ENCODE assay signal across 14 cellular contexts in the genomic region with DNA sequence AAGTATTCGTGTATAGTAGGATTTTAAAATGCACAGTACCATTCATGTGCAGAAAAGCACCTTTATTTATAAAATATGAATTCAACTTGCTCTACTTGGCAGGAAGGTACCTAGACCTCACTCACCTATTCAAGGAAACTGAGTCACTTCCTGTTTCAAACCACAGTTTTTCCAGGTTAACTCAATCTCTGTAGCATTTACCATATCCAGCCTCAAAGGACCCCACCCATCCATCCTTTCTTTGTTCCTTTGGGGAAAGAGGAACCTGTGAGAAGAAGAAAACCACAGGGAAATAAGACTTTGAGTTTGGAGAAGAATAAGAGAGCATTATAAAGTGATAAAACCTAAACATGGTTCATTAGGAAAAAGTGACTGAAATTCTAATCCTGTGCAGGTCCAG.
"Had no signal": no experiment of that assay in that cellular context is flagged by ENCODE, and none has a peak within 500 bp of the region (broad histone marks: within the 10 kb centered on the region; RNA-seq: fewer than 3 reads in every experiment).

No MANE protein-coding gene starts in this region.

- H3K36me3 ChIP-seq: gastrocnemius medialis, heart right ventricle, stomach had no signal

- H3K4me3 Mint-ChIP-seq: memory B cell, natural killer cell had no signal

- H3K4me3 ChIP-seq: gastrocnemius medialis, heart right ventricle, psoas muscle, stomach, testis had no signal

- H3K9me3 ChIP-seq: gastrocnemius medialis, heart right ventricle, psoas muscle, stomach, testis had no signal

- DNase-seq: activated CD4-positive, alpha-beta T cell treated with anti-CD3 and anti-CD28 coated beads for 1 hour; activated CD4-positive, alpha-beta T cell treated with anti-CD3 and anti-CD28 coated beads, Interleukin-2, amount 50 U/mL, for 4 hours; activated naive CD4-positive, alpha-beta T cell treated with anti-CD3 and anti-CD28 coated beads, Interleukin-2, amount 50 U/mL, for 16 hours; effector memory CD4-positive, alpha-beta T cell; heart right ventricle; natural killer cell; psoas muscle; stimulated activated CD4-positive, alpha-beta T cell treated with anti-CD3 and anti-CD28 coated beads, Interleukin-1b, Interleukin-23, amount 100 ng/mL, for 48 hours; stomach; testis had no signal

- ATAC-seq: natural killer cell had no signal

- H3K36me3 Mint-ChIP-seq: memory B cell, natural killer cell had no signal

- H3K27ac Mint-ChIP-seq: activated T-helper 2 cell treated with anti-CD3 and anti-CD28 coated beads, Interferon-gamma antibody, Interleukin-2, Interleukin-4, amounts not matched to agents 10 μg/mL and 5 μg/mL and 100 μg/mL, durations not matched to agents 14 hours and 24 hours and 36 hours; memory B cell; natural killer cell had no signal

- H3K9me3 Mint-ChIP-seq: activated T-helper 2 cell treated with anti-CD3 and anti-CD28 coated beads, Interferon-gamma antibody, Interleukin-2, Interleukin-4, amounts not matched to agents 10 μg/mL and 5 μg/mL and 100 μg/mL, durations not matched to agents 14 hours and 24 hours and 36 hours; natural killer cell had no signal

- H3K4me1 ChIP-seq: testis had no signal

- H3K27ac ChIP-seq: testis, VCaP had no signal

- H3K27me3 ChIP-seq: gastrocnemius medialis, heart right ventricle, stomach, testis had no signal

- H3K4me1 Mint-ChIP-seq: memory B cell had no signal
